In genomic region chr1:158177705-158178450, GRCh38 we compare ENCODE assay signal across 1 cellular context.
TF ChIP-seq lines count a peak whose summit lies in the region.

No MANE protein-coding gene starts in this region.

TF ChIP-seq in K562, 482 proteins besides CTCF, POLR2A, EP300 and RAD21 (continued from another document):
- TF ChIP-seq POLR2G (IDR thresholded peaks at IDR 0.05; ENCODE audit: low read depth, low read length): 0 out of 2 replicates have a peak, but pooled peaks have one; percentile 27
- no peak for TF ChIP-seq ZNF280B (CRISPR knock-in tag; IDR thresholded peaks at IDR 0.05)
- TF ChIP-seq MAZ (CRISPR knock-in tag; conservative IDR thresholded peaks at IDR 0.05 in 1 of 2, IDR thresholded peaks at IDR 0.05 in 1 of 2): 0 out of 4 replicates have a peak, but pooled peaks of 1 of the 2 experiments have one; percentile 24
- peak; percentile 67; the same call in 1 of the 2 replicates for TF ChIP-seq VEZF1 (CRISPR knock-in tag; IDR thresholded peaks at IDR 0.05)
- peak; percentile 19 for TF ChIP-seq NFYB (IDR thresholded peaks at IDR 0.05; ENCODE audit: extremely low read depth, insufficient read length)
- TF ChIP-seq EZH2 (IDR thresholded peaks at IDR 0.05; ENCODE audit: borderline replicate concordance, low read depth, low read length): no peak
- TF ChIP-seq HNRNPLL (IDR thresholded peaks at IDR 0.05; ENCODE audit: low read depth, low read length, poor library complexity, severe bottlenecking): peak; percentile 74
- 0 out of 4 replicates have a peak, but pooled peaks of 1 of the 2 experiments have one; percentile 36 for TF ChIP-seq UBTF (IDR thresholded peaks at IDR 0.05; ENCODE audit: borderline replicate concordance in 1 of 2, low read depth in 2 of 2, low read length in 2 of 2)
- no peak for TF ChIP-seq E4F1 (CRISPR knock-in tag; IDR thresholded peaks at IDR 0.05; ENCODE audit: borderline replicate concordance)
- TF ChIP-seq TAF1 (IDR thresholded peaks at IDR 0.05; ENCODE audit: control insufficient read depth, extremely low read depth, insufficient read depth, low read length, severe bottlenecking): peak; percentile 23
- no peak for TF ChIP-seq ZFP1 (CRISPR knock-in tag; IDR thresholded peaks at IDR 0.05)
